7 cellular contexts compared by ENCODE assay signal in genomic region chr9:126397056-126397455, GRCh38.
A peak's percentile ranks its signal among the peaks of the same experiment; 100 is the strongest.
DNase-seq lines count a peak whose midpoint lies in the region; ATAC-seq lines count a peak whose summit lies in the region.

No MANE protein-coding gene starts in this region.

- no peaks in the 10 kb centered on the region for H3K36me3 Mint-ChIP-seq in activated CD4-positive, alpha-beta memory T cell treated with anti-CD3 and anti-CD28 coated beads for 36 hours
- peaks cover 4% of the 10 kb centered on the region for H3K36me3 Mint-ChIP-seq in memory B cell

- POLR2A ChIA-PET in activated CD4-positive, alpha-beta memory T cell treated with anti-CD3 and anti-CD28 coated beads for 36 hours (lab: Charles Lee), result interaction anchor here (0.6 kb wide), 1 partner anchor 79 kb away, joined by 3 read pairs; no protein-coding TSS in a partner anchor

- H3K4me1 Mint-ChIP-seq in activated CD4-positive, alpha-beta memory T cell treated with anti-CD3 and anti-CD28 coated beads for 36 hours (ENCODE audit: low read depth), result peaks cover 37% of the 10 kb centered on the region
- peaks cover 6% of the 10 kb centered on the region for H3K4me1 Mint-ChIP-seq in memory B cell

- H3K27ac Mint-ChIP-seq in activated CD4-positive, alpha-beta memory T cell treated with anti-CD3 and anti-CD28 coated beads for 36 hours, result no peak overlapping the region
- no peak overlapping the region for H3K27ac Mint-ChIP-seq in memory B cell

- H3K27me3 Mint-ChIP-seq in activated CD4-positive, alpha-beta memory T cell treated with anti-CD3 and anti-CD28 coated beads for 36 hours, result no peaks in the 10 kb centered on the region
- H3K27me3 Mint-ChIP-seq in memory B cell, result no peaks in the 10 kb centered on the region

- CTCF ChIA-PET in activated CD4-positive, alpha-beta memory T cell treated with anti-CD3 and anti-CD28 coated beads for 36 hours (lab: Charles Lee), result interaction anchor here (0.8 to 6.2 kb wide), 10 partner anchors 8 to 989 kb away, joined by 3 to 62 read pairs (median 6); no protein-coding TSS in a partner anchor

- DNase-seq in activated CD4-positive, alpha-beta memory T cell treated with anti-CD3 and anti-CD28 coated beads for 36 hours, result peak; percentile 82
- DNase-seq in memory B cell (ENCODE audit: low spot score in 2 of 2) (peak in 1 of 2 donors; percentile 10), NCI-H1105 (lab: John Stamatoyannopoulos, UW) (no peak), COR-L47 (lab: John Stamatoyannopoulos, UW) (no peak), NCI-H2081 treated with DMSO at 0.1 percent for 48 hours (lab: John Stamatoyannopoulos, UW) (no peak)

- intact Hi-C loops in activated CD4-positive, alpha-beta memory T cell treated with anti-CD3 and anti-CD28 coated beads for 36 hours (cut with micrococcal nuclease), result loop anchor here (1.0 to 10.0 kb wide), 6 partner anchors 14 to 992 kb away; partner anchors contain the start of gene MVB12B

- ATAC-seq in GM19397 (IDR thresholded peaks at IDR 0.05; ENCODE audit: unreplicated experiment) (peak; percentile 76), HG03342 (IDR thresholded peaks at IDR 0.05; ENCODE audit: unreplicated experiment) (peak; percentile 69), memory B cell (ENCODE audit: low read depth) (peak; percentile 85)

- H3K9me3 Mint-ChIP-seq in activated CD4-positive, alpha-beta memory T cell treated with anti-CD3 and anti-CD28 coated beads for 36 hours, result no peaks in the 10 kb centered on the region
- H3K9me3 Mint-ChIP-seq in memory B cell, result no peaks in the 10 kb centered on the region

- H3K4me3 Mint-ChIP-seq in activated CD4-positive, alpha-beta memory T cell treated with anti-CD3 and anti-CD28 coated beads for 36 hours, result no peak overlapping the region
- no peak overlapping the region for H3K4me3 Mint-ChIP-seq in memory B cell
